In genomic region chr5:1152156-1152555, GRCh38 we compare ENCODE assay signal across 17 cellular contexts. TPM values are rescaled to one million over a fixed set of nuclear protein-coding genes. Genes with fewer than 3 reads are reported as not detected.
A peak's percentile ranks its signal among the peaks of the same experiment; 100 is the strongest.
DNase-seq lines count a peak whose midpoint lies in the region; ATAC-seq and TF ChIP-seq lines count a peak whose summit lies in the region.
"Had no signal": no experiment of that assay in that cellular context is flagged by ENCODE, and none has a peak within 500 bp of the region (broad histone marks: within the 10 kb centered on the region; RNA-seq: fewer than 3 reads in every experiment).

No MANE protein-coding gene starts in this region.

- H3K4me1 ChIP-seq in BLaER1 treated with 17β-estradiol and CSF1 and Interleukin-3, amounts not matched to agents 10 nM and 100 nM = peaks cover 17 to 68% (median 38%) of the 10 kb centered on the region in 10 experiments; a peak in 19 of 20 replicates

- no peak overlapping the region for H3K4me3 ChIP-seq in BLaER1 treated with 17β-estradiol and CSF1 and Interleukin-3, amounts not matched to agents 10 nM and 100 nM
- H3K4me3 ChIP-seq: upper lobe of left lung had no signal

- H3K27ac ChIP-seq in BLaER1 treated with 17β-estradiol and CSF1 and Interleukin-3, amounts not matched to agents 10 nM and 100 nM = no peak overlapping the region
- H3K27ac ChIP-seq: upper lobe of left lung had no signal

- intact Hi-C loops in activated CD8-positive, alpha-beta T cell treated with anti-CD3 and anti-CD28 coated beads for 36 hours (cut with micrococcal nuclease) = no loop called here

- no peak overlapping the region for H3K9ac ChIP-seq in BLaER1 treated with 17β-estradiol and CSF1 and Interleukin-3, amounts not matched to agents 10 nM and 100 nM

- no peaks in the 10 kb centered on the region for H3K36me3 ChIP-seq in BLaER1 treated with 17β-estradiol and CSF1 and Interleukin-3, amounts not matched to agents 10 nM and 100 nM
- H3K36me3 ChIP-seq: upper lobe of left lung had no signal

- DNase-seq in activated CD8-positive, alpha-beta T cell treated with anti-CD3 and anti-CD28 coated beads for 36 hours = peak; percentile 58
- peak in 6 of 10 donors; percentile 17 to 44 (median 30) for DNase-seq in naive thymus-derived CD8-positive, alpha-beta T cell
- DNase-seq in activated effector memory CD4-positive, alpha-beta T cell treated with anti-CD3 and anti-CD28 coated beads, Interleukin-2, amount 50 U/mL, for 16 hours = no peak
- no peak for DNase-seq in activated naive CD4-positive, alpha-beta T cell (lab: John Stamatoyannopoulos, UW)
- DNase-seq in NCI-H2107 treated with DMSO at 0.1 percent for 48 hours (lab: John Stamatoyannopoulos, UW; ENCODE audit: unreplicated experiment) = no peak
- no peak for DNase-seq in DMS79 (lab: John Stamatoyannopoulos, UW)
- DNase-seq: glutamatergic neuron, IMR-90, kidney, NCI-H1105 treated with DMSO at 0.1 percent for 48 hours, NCI-H510A treated with DMSO at 0.1 percent for 48 hours, upper lobe of left lung had no signal

- no peaks in the 10 kb centered on the region for H3K36me3 Mint-ChIP-seq in activated CD8-positive, alpha-beta T cell treated with anti-CD3 and anti-CD28 coated beads for 36 hours (ENCODE audit: low read depth)
- no peaks in the 10 kb centered on the region for H3K36me3 Mint-ChIP-seq in naive thymus-derived CD8-positive, alpha-beta T cell

- H3K27me3 ChIP-seq in BLaER1 treated with 17β-estradiol and CSF1 and Interleukin-3, amounts not matched to agents 10 nM and 100 nM = peaks cover 44 to 64% (median 52%) of the 10 kb centered on the region in 11 experiments

- H4K20me1 ChIP-seq in BLaER1 treated with 17β-estradiol and CSF1 and Interleukin-3, amounts not matched to agents 10 nM and 100 nM = peaks cover 0 to 36% (median 7%) of the 10 kb centered on the region in 11 experiments; a peak in 11 of 22 replicates

- POLR2A ChIA-PET in activated CD8-positive, alpha-beta T cell treated with anti-CD3 and anti-CD28 coated beads for 36 hours (lab: Charles Lee) = interaction anchor here (1.2 kb wide), 1 partner anchor 21 kb away, joined by 4 read pairs; no protein-coding TSS in a partner anchor
- POLR2A ChIA-PET in naive thymus-derived CD8-positive, alpha-beta T cell (lab: Charles Lee) = interaction anchor here (1.1 to 4.1 kb wide), 4 partner anchors 9 to 155 kb away, joined by 3 to 15 read pairs (median 6); no protein-coding TSS in a partner anchor

- ATAC-seq in HG02943 (IDR thresholded peaks at IDR 0.05; ENCODE audit: low read depth, unreplicated experiment) = peak; percentile 57
- peak; percentile 81 for ATAC-seq in activated CD8-positive, alpha-beta T cell treated with anti-CD3 and anti-CD28 coated beads for 36 hours
- peak; percentile 76 to 83 for ATAC-seq in naive thymus-derived CD8-positive, alpha-beta T cell

- peaks cover 21% of the 10 kb centered on the region for H3K4me1 Mint-ChIP-seq in activated CD8-positive, alpha-beta T cell treated with anti-CD3 and anti-CD28 coated beads for 36 hours (ENCODE audit: low read depth)
- peaks cover 12 to 44% (median 34%) of the 10 kb centered on the region in 4 donors for H3K4me1 Mint-ChIP-seq in naive thymus-derived CD8-positive, alpha-beta T cell

- H3K9me3 ChIP-seq in BLaER1 treated with 17β-estradiol and CSF1 and Interleukin-3, amounts not matched to agents 10 nM and 100 nM (replicated peaks in 1 of 11) = peaks cover 9 to 12% (median 10%) of the 10 kb centered on the region in 11 experiments; a peak in 21 of 22 replicates

- peaks cover 20% of the 10 kb centered on the region for H3K27me3 Mint-ChIP-seq in activated CD8-positive, alpha-beta T cell treated with anti-CD3 and anti-CD28 coated beads for 36 hours
- H3K27me3 Mint-ChIP-seq in naive thymus-derived CD8-positive, alpha-beta T cell = peaks cover 10 to 22% (median 18%) of the 10 kb centered on the region in 5 donors

- no peak for TF ChIP-seq CTCF in activated CD8-positive, alpha-beta T cell treated with anti-CD3 and anti-CD28 coated beads for 36 hours (IDR thresholded peaks at IDR 0.05)

- H3K4me2 ChIP-seq in BLaER1 treated with 17β-estradiol and CSF1 and Interleukin-3, amounts not matched to agents 10 nM and 100 nM = peak overlapping the region; percentile 15 to 90 (median 73); a peak in 21 of 22 replicates

- CTCF ChIA-PET in activated CD8-positive, alpha-beta T cell treated with anti-CD3 and anti-CD28 coated beads for 36 hours (lab: Charles Lee) = interaction anchor here (2.8 to 3.1 kb wide), 2 partner anchors 11 to 15 kb away, joined by 10 to 14 read pairs; no protein-coding TSS in a partner anchor

- no peak overlapping the region for H3K27ac Mint-ChIP-seq in activated CD8-positive, alpha-beta T cell treated with anti-CD3 and anti-CD28 coated beads for 36 hours
- peak overlapping the region in 8 of 10 donors; percentile 16 to 90 (median 78) for H3K27ac Mint-ChIP-seq in naive thymus-derived CD8-positive, alpha-beta T cell

- no peaks in the 10 kb centered on the region for H3K9me3 Mint-ChIP-seq in activated CD8-positive, alpha-beta T cell treated with anti-CD3 and anti-CD28 coated beads for 36 hours
- H3K9me3 Mint-ChIP-seq in naive thymus-derived CD8-positive, alpha-beta T cell = peaks cover 0 to 3% (median 0%) of the 10 kb centered on the region in 9 donors

- no peak overlapping the region for H3K4me3 Mint-ChIP-seq in activated CD8-positive, alpha-beta T cell treated with anti-CD3 and anti-CD28 coated beads for 36 hours
- peak overlapping the region in 9 of 10 donors; percentile 24 to 78 (median 67) for H3K4me3 Mint-ChIP-seq in naive thymus-derived CD8-positive, alpha-beta T cell

RNA-seq across cellular contexts. Expression of gene SLC12A7, which starts 40.3 kb away (rescaled TPM):
- 10 to 100 TPM; 21.6 to 24.8 TPM for total RNA-seq in activated CD8-positive, alpha-beta T cell treated with anti-CD3 and anti-CD28 coated beads for 36 hours
- total RNA-seq in naive thymus-derived CD8-positive, alpha-beta T cell = 10 to 100 TPM; 60.0 to 68.3 TPM
- polyA plus RNA-seq in naive thymus-derived CD8-positive, alpha-beta T cell = 10 to 100 TPM in 1 of 3 donors, 1 to 10 TPM in 2; 7.3 to 25.4 (median 8.5) TPM

RNA-seq across cellular contexts. Expression of gene SLC6A19, which starts 49.2 kb away (rescaled TPM):
- not detected for total RNA-seq in activated CD8-positive, alpha-beta T cell treated with anti-CD3 and anti-CD28 coated beads for 36 hours
- not detected for total RNA-seq in naive thymus-derived CD8-positive, alpha-beta T cell
- polyA plus RNA-seq in naive thymus-derived CD8-positive, alpha-beta T cell = not detected
- total RNA-seq: activated CD8-positive, alpha-beta memory T cell treated with anti-CD3 and anti-CD28 coated beads for 36 hours; chondrocyte; IMR-90 had no signal
- polyA plus RNA-seq: BJ, IMR-90 had no signal

Comparison
In these comparisons a context has a peak if more than half of its experiments do, and no peak if none do; other contexts are left out.
1. DNase-seq: peak in activated CD8-positive, alpha-beta T cell treated with anti-CD3 and anti-CD28 coated beads for 36 hours (single experiment) and naive thymus-derived CD8-positive, alpha-beta T cell (6 of 10); none in activated effector memory CD4-positive, alpha-beta T cell treated with anti-CD3 and anti-CD28 coated beads, Interleukin-2, amount 50 U/mL, for 16 hours (single experiment), activated naive CD4-positive, alpha-beta T cell (0 of 4), NCI-H2107 treated with DMSO at 0.1 percent for 48 hours (single experiment) and DMS79 (single experiment).
2. Peak in every context shown above with its lines, with median percentiles within 50 percentile points of each other: ATAC-seq.